14 cellular contexts compared by ENCODE assay signal in the genomic region with DNA sequence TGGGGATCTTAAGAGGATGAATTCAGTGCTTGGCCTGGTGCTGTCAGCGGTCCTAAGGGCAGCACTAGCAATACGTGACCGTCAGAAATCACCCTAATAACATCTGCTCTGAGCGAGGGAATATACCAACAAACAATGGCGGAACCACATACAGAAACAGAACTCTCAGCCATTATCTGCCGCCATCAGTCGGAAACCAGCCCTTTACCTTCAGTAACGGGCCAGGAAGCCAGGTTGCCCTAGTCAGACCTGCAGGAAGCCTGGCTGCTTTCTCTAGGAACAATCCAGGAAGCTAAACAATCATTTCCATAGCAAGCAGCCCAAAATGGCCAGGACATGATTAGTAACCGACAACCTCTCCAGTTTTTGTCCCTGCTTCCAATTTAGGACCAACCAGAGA. TPM values are rescaled to one million over a fixed set of nuclear protein-coding genes. Genes with fewer than 3 reads are reported as not detected.
DNase-seq lines count a peak whose midpoint lies in the region; ATAC-seq and TF ChIP-seq lines count a peak whose summit lies in the region.
"Had no signal": no experiment of that assay in that cellular context is flagged by ENCODE, and none has a peak within 500 bp of the region (broad histone marks: within the 10 kb centered on the region; RNA-seq: fewer than 3 reads in every experiment).

No MANE protein-coding gene starts in this region.

- H3K4me1 ChIP-seq in cardiac muscle cell (ENCODE audit: low read depth) (peaks cover 61% of the 10 kb centered on the region), esophagus (ENCODE audit: control insufficient read depth in 2 of 2, insufficient read depth in 2 of 2, low read length in 1 of 2) (peaks cover 7 to 31% of the 10 kb centered on the region in 2 donors), vagina (peaks cover 67% of the 10 kb centered on the region)

- peak overlapping the region in 2 of 3 donors; percentile 35 to 46 for H3K4me3 Mint-ChIP-seq in T-cell

- peaks cover 17% of the 10 kb centered on the region for H3K36me3 Mint-ChIP-seq in T-cell

- H3K4me3 ChIP-seq in cardiac muscle cell (no peak overlapping the region), esophagus (ENCODE audit: low read depth in 1 of 2, low read length in 2 of 2) (no peak overlapping the region), vagina (no peak overlapping the region)
- H3K4me3 ChIP-seq: HAP-1, right lobe of liver, transverse colon had no signal

- no peaks in the 10 kb centered on the region for H3K27me3 Mint-ChIP-seq in T-cell
- H3K27me3 Mint-ChIP-seq: memory B cell had no signal

- peak overlapping the region; percentile 57 to 66 for H3K27ac Mint-ChIP-seq in T-cell

- CTCF ChIA-PET in T-cell (lab: Charles Lee) = no interaction called here

- WGBS in esophagus, 2 donors = 75 to 78% methylated on average over 9 of the region's 9 CpGs

- H3K36me3 ChIP-seq in cardiac muscle cell (peaks cover 7% of the 10 kb centered on the region), esophagus (ENCODE audit: control insufficient read depth in 2 of 2, insufficient read depth in 2 of 2, low read length in 1 of 2) (peaks cover 3 to 13% of the 10 kb centered on the region in 2 donors), vagina (peaks cover 0 to 12% of the 10 kb centered on the region in 2 donors)

- no peaks in the 10 kb centered on the region for H3K27me3 ChIP-seq in cardiac muscle cell
- no peaks in the 10 kb centered on the region for H3K27me3 ChIP-seq in esophagus (ENCODE audit: control insufficient read depth in 1 of 2, insufficient read depth in 2 of 2, low read length in 2 of 2)
- H3K27me3 ChIP-seq in vagina = no peaks in the 10 kb centered on the region
- H3K27me3 ChIP-seq: right lobe of liver, transverse colon had no signal

- no peak for TF ChIP-seq CTCF in cardiac muscle cell (IDR thresholded peaks at IDR 0.05; ENCODE audit: low read depth, low read length)
- TF ChIP-seq CTCF in vagina (IDR thresholded peaks at IDR 0.05) = no peak

- TF ChIP-seq POLR2A in vagina (IDR thresholded peaks at IDR 0.05) = no peak

- ATAC-seq in left ventricle myocardium superior = no peak
- peak in 1 of 4 experiments; percentile 45 for ATAC-seq in T-cell (replicated peaks in 1 of 4)
- no peak for ATAC-seq in HG03135 (IDR thresholded peaks at IDR 0.05; ENCODE audit: unreplicated experiment)
- ATAC-seq: right lobe of liver had no signal

- H3K9me3 Mint-ChIP-seq in T-cell = no peaks in the 10 kb centered on the region
- H3K9me3 Mint-ChIP-seq: memory B cell had no signal

- intact Hi-C loops in left ventricle myocardium superior (cut with micrococcal nuclease) = no loop called here
- intact Hi-C loops in vagina (cut with DNase I) = no loop called here

- POLR2A ChIA-PET in T-cell (lab: Charles Lee) = interaction anchor here in 1 of 2 donors (1.0 kb wide), 1 partner anchor 50 kb away, joined by 3 read pairs; a partner anchor contains a TSS

- H3K4me1 Mint-ChIP-seq in T-cell = peaks cover 66 to 74% (median 73%) of the 10 kb centered on the region in 3 donors

- DNase-seq in cardiac muscle cell (ENCODE audit: low read depth in 1 of 2, low spot score in 1 of 2) (no peak), left ventricle myocardium superior (no peak), T-cell (peak in 1 of 34 experiments; percentile 8), vagina (ENCODE audit: extremely low spot score in 2 of 2) (no peak), NCI-H2029 treated with DMSO at 0.1 percent for 48 hours (lab: John Stamatoyannopoulos, UW) (no peak)
- no peak for DNase-seq in stimulated activated CD4-positive, alpha-beta T cell treated with anti-CD3 and anti-CD28 coated beads, Interleukin-4, amount 100 ng/mL, for 1 hour
- DNase-seq: head of caudate nucleus, NCI-H2171 treated with DMSO at 0.1 percent for 48 hours, right lobe of liver, transverse colon had no signal

- H3K27ac ChIP-seq in cardiac muscle cell = peak overlapping the region; percentile 27
- peak overlapping the region; percentile 42 to 55 for H3K27ac ChIP-seq in esophagus (ENCODE audit: low read depth in 2 of 2, low read length in 1 of 2)
- peak overlapping the region; percentile 22 for H3K27ac ChIP-seq in vagina
- H3K27ac ChIP-seq: right lobe of liver, transverse colon had no signal

- H3K9me3 ChIP-seq in cardiac muscle cell (ENCODE audit: low read depth) = no peaks in the 10 kb centered on the region
- no peaks in the 10 kb centered on the region for H3K9me3 ChIP-seq in esophagus (ENCODE audit: control insufficient read depth in 2 of 2, insufficient read depth in 1 of 2, low read depth in 1 of 2, low read length in 1 of 2)
- no peaks in the 10 kb centered on the region for H3K9me3 ChIP-seq in vagina
- H3K9me3 ChIP-seq: HAP-1, right lobe of liver, transverse colon had no signal

RNA-seq across cellular contexts. Expression of a gene that starts 5.6 kb away (rescaled TPM):
- total RNA-seq in cardiac muscle cell (36.7 and 47.7 TPM in 2 replicates), left ventricle myocardium superior (1.9 TPM), T-cell (10 to 100 TPM; 13.0 to 20.1 (median 15.8) TPM), vagina (15.2 TPM)
- polyA plus RNA-seq in cardiac muscle cell (34.5 and 46.0 TPM in 2 replicates), esophagus (10 to 100 TPM; 23.5 to 24.7 TPM)

RNA-seq across cellular contexts. Expression of a gene that starts 29.7 kb away (rescaled TPM):
- total RNA-seq in cardiac muscle cell = 15.5 and 20.9 TPM in 2 replicates
- polyA plus RNA-seq in cardiac muscle cell = 13.4 and 20.4 TPM in 2 replicates
- total RNA-seq in left ventricle myocardium superior = 1.5 TPM
- total RNA-seq in T-cell = 1 to 10 TPM; 1.2 to 3.4 (median 2.7) TPM
- polyA plus RNA-seq in esophagus = 1 to 10 TPM; 6.5 to 8.3 TPM
- total RNA-seq in vagina = 4.7 TPM

RNA-seq across cellular contexts. Expression of a gene that starts 37.1 kb away (rescaled TPM):
- total RNA-seq in cardiac muscle cell (59.3 and 78.0 TPM in 2 replicates), left ventricle myocardium superior (2.5 TPM), T-cell (under 1 TPM in 3 of 5 donors, not detected in 2; 0.20 to 0.38 (median 0.22) TPM), vagina (180 TPM)
- polyA plus RNA-seq in cardiac muscle cell (17.8 and 18.8 TPM in 2 replicates), esophagus (100 to 1,000 TPM in 1 of 2 donors, 10 to 100 TPM in 1; 67.4 to 104 TPM)

RNA-seq across cellular contexts. Expression of a gene that starts 50.0 kb away (rescaled TPM):
- total RNA-seq in cardiac muscle cell (1.2 and 2.0 TPM in 2 replicates), left ventricle myocardium superior (1.3 TPM), T-cell (10 to 100 TPM; 47.0 to 58.0 (median 49.7) TPM), vagina (9.1 TPM)
- polyA plus RNA-seq in cardiac muscle cell (1.0 TPM in 2 replicates), esophagus (under 1 TPM; 0.42 to 0.47 TPM)

Comparison
In these comparisons a context has a peak if more than half of its experiments do, and no peak if none do; other contexts are left out.
1. RNA of a gene that starts 37.1 kb away (total RNA-seq): 180 TPM in vagina (single experiment) and 59.3 to 78.0 TPM in cardiac muscle cell; 2.5 TPM in left ventricle myocardium superior (single experiment) and 0.20 to 0.38 TPM in T-cell; every median in the first group is over 10 times any median in the second.
2. Peak in every context shown above with its lines, with median percentiles within 50 percentile points of each other: H3K27ac ChIP-seq.